11 cellular contexts compared by ENCODE assay signal in the genomic region with DNA sequence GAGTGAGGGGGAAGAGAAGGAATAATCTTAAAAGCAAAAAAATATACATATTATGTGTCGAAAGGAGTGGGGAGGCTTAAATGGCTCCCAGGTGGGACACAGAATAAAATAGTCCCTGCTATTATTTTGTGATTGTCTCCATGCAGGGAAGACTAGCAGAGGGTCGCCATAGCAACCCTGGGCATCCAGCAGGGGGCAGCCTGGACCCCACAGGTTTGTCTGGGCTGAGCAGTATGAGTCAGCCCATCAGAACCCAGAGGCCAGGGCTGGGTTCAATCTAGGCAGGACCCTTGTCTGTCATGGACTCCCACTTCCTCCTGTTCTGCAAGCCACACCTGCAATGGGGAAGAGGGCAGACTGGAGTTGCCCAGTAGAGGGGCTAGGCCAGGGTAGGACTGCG. TPM values are rescaled to one million over a fixed set of nuclear protein-coding genes. Genes with fewer than 3 reads are reported as not detected.
DNase-seq lines count a peak whose midpoint lies in the region; ATAC-seq and TF ChIP-seq lines count a peak whose summit lies in the region.
"Had no signal": no experiment of that assay in that cellular context is flagged by ENCODE, and none has a peak within 500 bp of the region (broad histone marks: within the 10 kb centered on the region; RNA-seq: fewer than 3 reads in every experiment).

No MANE protein-coding gene starts in this region.

- TF ChIP-seq EP300 in tibial nerve (IDR thresholded peaks at IDR 0.05) = no peak

- H3K27me3 ChIP-seq in osteoblast (ENCODE audit: insufficient read depth, low read length) = peaks cover 13% of the 10 kb centered on the region
- H3K27me3 ChIP-seq in tibial nerve = peaks cover 0 to 23% of the 10 kb centered on the region in 2 donors

- H3K4me2 ChIP-seq in osteoblast (ENCODE audit: insufficient read depth, low read length) = no peak overlapping the region

- DNase-seq in NOMO-1 treated with DMSO at 0.1 percent for 48 hours (lab: John Stamatoyannopoulos, UW; ENCODE audit: unreplicated experiment) (peak; percentile 7), NOMO-1 (lab: John Stamatoyannopoulos, UW; ENCODE audit: unreplicated experiment in 2 of 2) (no peak), KBM-7 (peak; percentile 49), astrocyte of the hippocampus (ENCODE audit: low read depth, low spot score) (peak; percentile 26), osteoblast (ENCODE audit: insufficient read length, low spot score, missing footprints) (no peak), tibial nerve (ENCODE audit: low spot score in 2 of 2) (no peak)
- DNase-seq: activated CD4-positive, CD25-positive, alpha-beta regulatory T cell; CD4-positive, alpha-beta memory T cell had no signal

- no peak for TF ChIP-seq POLR2A in tibial nerve (IDR thresholded peaks at IDR 0.05)

- 62 to 63% methylated on average over 3 of the region's 3 CpGs for WGBS in tibial nerve, 2 donors

- H3K4me1 ChIP-seq in osteoblast (ENCODE audit: insufficient read depth, low read length) (no peaks in the 10 kb centered on the region), tibial nerve (no peaks in the 10 kb centered on the region)

- H4K20me1 ChIP-seq in osteoblast (ENCODE audit: insufficient read depth, low read length) = peaks cover 2% of the 10 kb centered on the region

- ATAC-seq in GM21360 (IDR thresholded peaks at IDR 0.05; ENCODE audit: unreplicated experiment) = no peak
- no peak for ATAC-seq in HG02588 (IDR thresholded peaks at IDR 0.05; ENCODE audit: unreplicated experiment)
- ATAC-seq: sciatic nerve had no signal

- H3K27ac ChIP-seq in osteoblast (ENCODE audit: low read depth, low read length) (no peak overlapping the region), tibial nerve (no peak overlapping the region)

- H3K9me3 ChIP-seq in osteoblast (ENCODE audit: low read depth, low read length) (peaks cover 2% of the 10 kb centered on the region), tibial nerve (peaks cover 0 to 10% (median 0%) of the 10 kb centered on the region in 4 donors)

- TF ChIP-seq CTCF in osteoblast (IDR thresholded peaks at IDR 0.05; ENCODE audit: extremely low read depth, low read depth, low read length) = peak; percentile 37
- TF ChIP-seq CTCF in tibial nerve (IDR thresholded peaks at IDR 0.05) = no peak

- H3K4me3 ChIP-seq in osteoblast (ENCODE audit: insufficient read depth, low read length) (no peak overlapping the region), tibial nerve (no peak overlapping the region)

- no peaks in the 10 kb centered on the region for H3K79me2 ChIP-seq in osteoblast (ENCODE audit: insufficient read depth, low read length)

- in situ Hi-C loops in KBM-7 (cut with MboI; ENCODE audit: low pct_unique_long_range_greater_than_20kb, low sequenced_read_pairs) = no loop called here

- H3K36me3 ChIP-seq in osteoblast (ENCODE audit: insufficient read depth, low read length) (no peaks in the 10 kb centered on the region), tibial nerve (no peaks in the 10 kb centered on the region)

- H2AFZ ChIP-seq in osteoblast (ENCODE audit: low read length) = no peak overlapping the region

RNA-seq across cellular contexts. Expression of a gene that starts 17.6 kb away (rescaled TPM):
- total RNA-seq in osteoblast = under 0.01 and 1.1 TPM in 2 replicates
- 1 to 10 TPM in 2 of 4 donors, under 1 TPM in 2; 0.42 to 2.4 (median 1.3) TPM for total RNA-seq in tibial nerve
- total RNA-seq: CD4-positive, alpha-beta memory T cell had no signal

Comparison
In these comparisons a context has a peak if more than half of its experiments do, and no peak if none do; other contexts are left out.
1. DNase-seq: peak in NOMO-1 treated with DMSO at 0.1 percent for 48 hours (single experiment), KBM-7 (single experiment) and astrocyte of the hippocampus (single experiment); none in NOMO-1 (0 of 2), osteoblast (single experiment) and tibial nerve (0 of 2).